Comparison of ENCODE assay signal across 8 cellular contexts in the genomic region with DNA sequence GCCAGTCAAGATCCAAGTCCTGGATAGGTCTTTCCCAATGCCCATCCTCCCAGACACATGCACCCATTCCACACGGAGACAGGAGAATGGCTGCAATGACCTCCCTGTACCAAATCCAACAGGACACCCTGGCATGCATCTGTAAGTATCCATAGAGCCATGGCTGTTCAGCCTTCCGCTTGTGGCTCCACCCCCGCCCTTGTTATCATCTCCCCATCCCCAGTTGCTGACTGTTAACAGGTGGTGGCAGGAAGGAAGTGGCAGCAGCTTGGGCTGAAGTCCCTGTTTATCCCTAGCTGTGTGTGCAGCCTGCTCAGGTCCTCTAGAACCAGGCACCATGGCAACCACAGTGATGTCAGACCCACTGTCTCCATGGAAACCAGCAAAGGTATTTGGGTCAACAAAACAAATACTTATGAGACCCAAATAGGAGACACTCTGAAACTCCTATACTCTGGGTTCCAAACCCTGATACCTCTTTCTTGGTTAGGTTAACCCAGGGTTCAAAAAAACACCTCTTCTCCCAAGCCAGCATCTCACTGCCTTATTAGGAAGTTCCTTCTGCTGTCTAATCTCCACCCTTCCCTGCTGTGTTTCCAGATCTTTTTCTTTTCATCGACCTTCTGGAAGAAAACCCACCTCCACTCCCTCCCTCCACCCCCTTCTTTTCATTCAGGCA. TPM values are rescaled to one million over a fixed set of nuclear protein-coding genes. Genes with fewer than 3 reads are reported as not detected.
DNase-seq lines count a peak whose midpoint lies in the region; ATAC-seq, FAIRE-seq and TF ChIP-seq lines count a peak whose summit lies in the region.

No MANE protein-coding gene starts in this region.

- H3K27me3 ChIP-seq in A673 (replicated peaks; ENCODE audit: insufficient read depth, low read depth, low read length, poor library complexity): no peaks in the 10 kb centered on the region
- H3K27me3 ChIP-seq in right cardiac atrium (ENCODE audit: control insufficient read depth, insufficient read depth): no peaks in the 10 kb centered on the region
- H3K27me3 ChIP-seq in rectal smooth muscle tissue (ENCODE audit: control insufficient read depth, insufficient read depth, low read length): no peaks in the 10 kb centered on the region

- H3K36me3 ChIP-seq in A673 (ENCODE audit: insufficient read depth, low read length, poor library complexity, severe bottlenecking): peaks cover 21% of the 10 kb centered on the region
- H3K36me3 ChIP-seq in rectal smooth muscle tissue (ENCODE audit: control insufficient read depth, insufficient read depth, low read length): peaks cover 15% of the 10 kb centered on the region

- H3K9me3 Mint-ChIP-seq in activated naive CD8-positive, alpha-beta T cell treated with anti-CD3 and anti-CD28 coated beads, Interleukin-2, amount 10 ng/mL, durations not matched to agents 7 days and 5 days: no peaks in the 10 kb centered on the region

- WGBS in right cardiac atrium: 7% methylated on average over 4 of the region's 4 CpGs

- H3K9me3 ChIP-seq in A673 (ENCODE audit: low read depth, low read length, poor library complexity, severe bottlenecking) (no peaks in the 10 kb centered on the region), right cardiac atrium (ENCODE audit: control insufficient read depth, low read length) (no peaks in the 10 kb centered on the region)

- DNase-seq in A673 (ENCODE audit: low spot score) (no peak), HUDEP-2 (lab: John Stamatoyannopoulos, UW; ENCODE audit: unreplicated experiment in 76 of 76) (peak in 44 of 76 experiments; percentile 4 to 73 (median 34)), SK-N-DZ (ENCODE audit: low spot score) (peak; percentile 77), right cardiac atrium (peak in 2 of 3 donors; percentile 28 to 67), D721Med (ENCODE audit: insufficient read length, low spot score) (no peak)
- DNase-seq in activated naive CD8-positive, alpha-beta T cell treated with anti-CD3 and anti-CD28 coated beads, Interleukin-2, amount 10 ng/mL, durations not matched to agents 7 days and 5 days: peak; percentile 77

- TF ChIP-seq CTCF in A673 (conservative IDR thresholded peaks at IDR 0.05; ENCODE audit: low read depth, low read length) (no peak), D721Med (IDR thresholded peaks at IDR 0.05; ENCODE audit: insufficient read depth, missing control alignments) (no peak)

- H3K4me3 ChIP-seq in A673 (ENCODE audit: low read depth, low read length, poor library complexity, severe bottlenecking) (peak overlapping the region; percentile 51), right cardiac atrium (ENCODE audit: low read length) (peak overlapping the region; percentile 95), rectal smooth muscle tissue (ENCODE audit: low read length) (peak overlapping the region; percentile 93)

- FAIRE-seq in D721Med (lab: Jason Lieb, UNC): no peak

- peaks cover 14% of the 10 kb centered on the region for H3K4me1 ChIP-seq in A673 (ENCODE audit: insufficient read depth, low read length, poor library complexity, severe bottlenecking)
- peaks cover 22% of the 10 kb centered on the region for H3K4me1 ChIP-seq in right cardiac atrium (ENCODE audit: control insufficient read depth, insufficient read depth, low read length)
- peaks cover 25% of the 10 kb centered on the region for H3K4me1 ChIP-seq in rectal smooth muscle tissue (ENCODE audit: control insufficient read depth, insufficient read depth, low read length)

- H3K36me3 Mint-ChIP-seq in activated naive CD8-positive, alpha-beta T cell treated with anti-CD3 and anti-CD28 coated beads, Interleukin-2, amount 10 ng/mL, durations not matched to agents 7 days and 5 days: peaks cover 22% of the 10 kb centered on the region

- intact Hi-C loops in A673 (cut with micrococcal nuclease; ENCODE audit: unreplicated experiment): no loop called here
- intact Hi-C loops in right cardiac atrium (cut with DNase I): loop anchor here in 1 of 4 donors (10.0 kb wide), 1 partner anchor 110 kb away; a partner anchor contains a TSS

- H3K27ac ChIP-seq in A673 (ENCODE audit: low read depth, low read length, poor library complexity, severe bottlenecking): peak overlapping the region; percentile 77
- peak overlapping the region; percentile 98 for H3K27ac ChIP-seq in right cardiac atrium (ENCODE audit: low read length)
- H3K27ac ChIP-seq in rectal smooth muscle tissue (ENCODE audit: low read depth, low read length): peak overlapping the region; percentile 87

- no peaks in the 10 kb centered on the region for H3K27me3 Mint-ChIP-seq in activated naive CD8-positive, alpha-beta T cell treated with anti-CD3 and anti-CD28 coated beads, Interleukin-2, amount 10 ng/mL, durations not matched to agents 7 days and 5 days

- H3K9ac ChIP-seq in rectal smooth muscle tissue (ENCODE audit: low read length): peak overlapping the region; percentile 46

- H3K4me1 Mint-ChIP-seq in activated naive CD8-positive, alpha-beta T cell treated with anti-CD3 and anti-CD28 coated beads, Interleukin-2, amount 10 ng/mL, durations not matched to agents 7 days and 5 days: peaks cover 62% of the 10 kb centered on the region

- CTCF ChIA-PET in A673 (lab: Charles Lee): interaction anchor here (0.5 to 2.4 kb wide), 10 partner anchors 9 to 159 kb away, joined by 3 to 17 read pairs (median 4); a partner anchor contains a TSS

- BruUV-seq in A673 (replicated peaks; lab: Mats Ljungman, UMichigan): no TSS peak

- H3K4me3 Mint-ChIP-seq in activated naive CD8-positive, alpha-beta T cell treated with anti-CD3 and anti-CD28 coated beads, Interleukin-2, amount 10 ng/mL, durations not matched to agents 7 days and 5 days: peak overlapping the region; percentile 97

- ATAC-seq in activated naive CD8-positive, alpha-beta T cell treated with anti-CD3 and anti-CD28 coated beads, Interleukin-2, amount 10 ng/mL, durations not matched to agents 7 days and 5 days (ENCODE audit: low read depth): peak; percentile 89
- peak in 1 of 2 donors; percentile 5 for ATAC-seq in right cardiac atrium

- POLR2A ChIA-PET in A673 (lab: Charles Lee; ENCODE audit: low non-redundant PET): interaction anchor here (0.6 kb wide), 1 partner anchor 19 kb away, joined by 3 read pairs; a partner anchor contains a TSS
- POLR2A ChIA-PET in activated naive CD8-positive, alpha-beta T cell treated with anti-CD3 and anti-CD28 coated beads, Interleukin-2, amount 10 ng/mL, durations not matched to agents 7 days and 5 days (lab: Charles Lee): interaction anchor here (1.0 to 3.1 kb wide), 15 partner anchors 9 to 347 kb away, joined by 4 to 45 read pairs (median 9); a partner anchor contains a TSS

- peak overlapping the region; percentile 99 for H3K27ac Mint-ChIP-seq in activated naive CD8-positive, alpha-beta T cell treated with anti-CD3 and anti-CD28 coated beads, Interleukin-2, amount 10 ng/mL, durations not matched to agents 7 days and 5 days

- in situ Hi-C loops in GM18951 (cut with MboI; ENCODE audit: low sequenced_read_pairs, unreplicated experiment): no loop called here

- TF ChIP-seq POLR2A in GM18951 (IDR thresholded peaks at IDR 0.05; ENCODE audit: extremely low read depth, insufficient read depth, insufficient read length): peak; percentile 9

RNA-seq across cellular contexts. Expression of a gene that starts 0.7 kb away (rescaled TPM):
- 12.7 and 20.8 TPM in 2 replicates for total RNA-seq in A673 (2021)
- polyA plus RNA-seq in SK-N-DZ (2014; cell fraction: cytosol; rRNA removed): 15.1 and 33.8 TPM in 2 replicates
- 32.1 and 33.5 TPM in 2 replicates for polyA plus RNA-seq in SK-N-DZ (2014; cell fraction: nucleus; rRNA removed)
- 100 to 1,000 TPM; 149 to 155 TPM for total RNA-seq in activated naive CD8-positive, alpha-beta T cell treated with anti-CD3 and anti-CD28 coated beads, Interleukin-2, amount 10 ng/mL, durations not matched to agents 7 days and 5 days
- total RNA-seq in right cardiac atrium: 100 to 1,000 TPM in 1 of 4 donors, 10 to 100 TPM in 3; 84.8 to 104 (median 90.1) TPM
- 82.9 TPM for polyA plus RNA-seq in right cardiac atrium

RNA-seq across cellular contexts. Expression of a gene that starts 6.4 kb away (rescaled TPM):
- 46.3 and 48.5 TPM in 2 replicates for total RNA-seq in A673 (2021)
- polyA plus RNA-seq in SK-N-DZ (2014; cell fraction: cytosol; rRNA removed): 51.1 and 56.2 TPM in 2 replicates
- 31.1 and 41.1 TPM in 2 replicates for polyA plus RNA-seq in SK-N-DZ (2014; cell fraction: nucleus; rRNA removed)
- total RNA-seq in activated naive CD8-positive, alpha-beta T cell treated with anti-CD3 and anti-CD28 coated beads, Interleukin-2, amount 10 ng/mL, durations not matched to agents 7 days and 5 days: 10 to 100 TPM; 55.3 TPM
- total RNA-seq in right cardiac atrium: 10 to 100 TPM; 14.6 to 22.0 (median 18.6) TPM
- 14.3 TPM for polyA plus RNA-seq in right cardiac atrium

RNA-seq across cellular contexts. Expression of a gene that starts 15.4 kb away (rescaled TPM):
- total RNA-seq in A673 (2021) (201 and 204 TPM in 2 replicates), right cardiac atrium (10 to 100 TPM; 63.2 to 81.7 (median 71.4) TPM)
- polyA plus RNA-seq in SK-N-DZ (2014; cell fraction: cytosol; rRNA removed): 65.4 and 75.4 TPM in 2 replicates
- 98.6 and 121 TPM in 2 replicates for polyA plus RNA-seq in SK-N-DZ (2014; cell fraction: nucleus; rRNA removed)
- 10 to 100 TPM; 67.4 to 72.3 TPM for total RNA-seq in activated naive CD8-positive, alpha-beta T cell treated with anti-CD3 and anti-CD28 coated beads, Interleukin-2, amount 10 ng/mL, durations not matched to agents 7 days and 5 days
- 37.9 TPM for polyA plus RNA-seq in right cardiac atrium

RNA-seq across cellular contexts. Expression of a gene that starts 18.7 kb away (rescaled TPM):
- total RNA-seq in A673 (2021): 30.8 and 34.4 TPM in 2 replicates
- polyA plus RNA-seq in SK-N-DZ (2014; cell fraction: cytosol; rRNA removed): 6.5 and 8.0 TPM in 2 replicates
- 3.1 and 4.4 TPM in 2 replicates for polyA plus RNA-seq in SK-N-DZ (2014; cell fraction: nucleus; rRNA removed)
- total RNA-seq in activated naive CD8-positive, alpha-beta T cell treated with anti-CD3 and anti-CD28 coated beads, Interleukin-2, amount 10 ng/mL, durations not matched to agents 7 days and 5 days: 10 to 100 TPM; 25.6 to 26.4 TPM
- total RNA-seq in right cardiac atrium: 10 to 100 TPM; 51.5 to 74.3 (median 61.8) TPM
- polyA plus RNA-seq in right cardiac atrium: 74.0 TPM

RNA-seq across cellular contexts. Expression of a gene that starts 19.3 kb away (rescaled TPM):
- 291 and 295 TPM in 2 replicates for total RNA-seq in A673 (2021)
- 523 and 644 TPM in 2 replicates for polyA plus RNA-seq in SK-N-DZ (2014; cell fraction: cytosol; rRNA removed)
- polyA plus RNA-seq in SK-N-DZ (2014; cell fraction: nucleus; rRNA removed): 311 and 412 TPM in 2 replicates
- total RNA-seq in activated naive CD8-positive, alpha-beta T cell treated with anti-CD3 and anti-CD28 coated beads, Interleukin-2, amount 10 ng/mL, durations not matched to agents 7 days and 5 days: 100 to 1,000 TPM; 112 to 114 TPM
- total RNA-seq in right cardiac atrium: 10 to 100 TPM; 19.9 to 28.1 (median 23.4) TPM
- 28.9 TPM for polyA plus RNA-seq in right cardiac atrium

Comparison
In these comparisons a context has a peak if more than half of its experiments do, and no peak if none do; other contexts are left out.
1. DNase-seq: peak in HUDEP-2 (44 of 76), SK-N-DZ (single experiment), activated naive CD8-positive, alpha-beta T cell treated with anti-CD3 and anti-CD28 coated beads, Interleukin-2, amount 10 ng/mL, durations not matched to agents 7 days and 5 days (single experiment) and right cardiac atrium (2 of 3); none in A673 (single experiment) and D721Med (single experiment).
2. Peak in every context shown above with its lines, with median percentiles within 50 percentile points of each other: H3K27ac ChIP-seq and H3K4me3 ChIP-seq.